25 cellular contexts compared by ENCODE assay signal in the genomic region with DNA sequence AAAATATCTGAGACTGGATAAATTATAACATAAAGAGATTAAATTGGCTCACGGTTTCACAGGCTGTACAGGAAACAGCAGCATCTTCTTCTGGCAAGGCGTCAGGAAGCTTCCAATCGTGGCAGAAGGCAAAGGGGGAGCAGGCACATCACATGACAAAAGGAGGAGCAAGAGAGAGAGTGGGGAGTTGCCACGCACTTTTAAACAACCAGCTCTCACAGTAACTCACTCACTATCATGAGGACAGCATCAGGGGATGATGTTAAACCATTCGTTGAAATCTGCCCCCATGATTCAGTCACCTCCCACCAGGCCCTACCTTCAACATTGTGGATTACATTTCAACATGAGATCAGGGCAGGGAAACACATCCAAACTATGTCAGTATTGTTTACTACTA.
DNase-seq lines count a peak whose midpoint lies in the region; ATAC-seq, FAIRE-seq and TF ChIP-seq lines count a peak whose summit lies in the region.
"Had no signal": no experiment of that assay in that cellular context is flagged by ENCODE, and none has a peak within 500 bp of the region (broad histone marks: within the 10 kb centered on the region; RNA-seq: fewer than 3 reads in every experiment).

No MANE protein-coding gene starts in this region.

- H3K9me3 ChIP-seq in A673 (ENCODE audit: low read depth, low read length, poor library complexity, severe bottlenecking) (no peaks in the 10 kb centered on the region), HEK293 (ENCODE audit: control insufficient read depth, insufficient read depth, low read depth, low read length) (no peaks in the 10 kb centered on the region)
- H3K9me3 ChIP-seq: BE2C; BLaER1 treated with 17β-estradiol and CSF1 and Interleukin-3, amounts not matched to agents 10 nM and 100 nM had no signal

- H3K4me1 Mint-ChIP-seq in nephron = peaks cover 6% of the 10 kb centered on the region
- H3K4me1 Mint-ChIP-seq: CD14-positive monocyte; CD8-positive, alpha-beta memory T cell had no signal

- peaks cover 26% of the 10 kb centered on the region for H3K4me1 ChIP-seq in A673 (ENCODE audit: insufficient read depth, low read length, poor library complexity, severe bottlenecking)
- no peaks in the 10 kb centered on the region for H3K4me1 ChIP-seq in HEK293 (ENCODE audit: control insufficient read depth, insufficient read depth, low read length)
- H3K4me1 ChIP-seq: BE2C; BLaER1 treated with 17β-estradiol and CSF1 and Interleukin-3, amounts not matched to agents 10 nM and 100 nM had no signal

- TF ChIP-seq CTCF in A673 (conservative IDR thresholded peaks at IDR 0.05; ENCODE audit: low read depth, low read length) (no peak), HEK293 (tag by site-specific recombination; IDR thresholded peaks at IDR 0.05) (no peak), nephron (IDR thresholded peaks at IDR 0.05; ENCODE audit: unreplicated experiment in 3 of 3) (no peak)

- FAIRE-seq in frontal cortex (lab: Jason Lieb, UNC) = no peak
- FAIRE-seq: A204.1, D721Med, G401.6, GM12892, GM19239 had no signal

- no peak overlapping the region for H3K4me3 Mint-ChIP-seq in nephron
- H3K4me3 Mint-ChIP-seq: CD14-positive monocyte; CD4-positive, alpha-beta T cell; CD8-positive, alpha-beta memory T cell; GM23338; H9; HFFc6 had no signal

- H3K27ac ChIP-seq in A673 (ENCODE audit: low read depth, low read length, poor library complexity, severe bottlenecking) (peak overlapping the region; percentile 51), HEK293 (ENCODE audit: extremely low read depth, low read depth, low read length) (no peak overlapping the region)
- H3K27ac ChIP-seq: 22Rv1; BLaER1 treated with 17β-estradiol and CSF1 and Interleukin-3, amounts not matched to agents 10 nM and 100 nM had no signal

- H3K9me3 Mint-ChIP-seq in nephron = peaks cover 3% of the 10 kb centered on the region
- H3K9me3 Mint-ChIP-seq: HFFc6 had no signal

- H3K4me3 ChIP-seq in A673 (ENCODE audit: low read depth, low read length, poor library complexity, severe bottlenecking) (no peak overlapping the region), HEK293 (ENCODE audit: low read depth, low read length) (no peak overlapping the region)
- H3K4me3 ChIP-seq: BLaER1 treated with 17β-estradiol and CSF1 and Interleukin-3, amounts not matched to agents 10 nM and 100 nM; GM23338 had no signal

- BruUV-seq in A673 (replicated peaks; lab: Mats Ljungman, UMichigan) = no TSS peak

- H3K36me3 ChIP-seq in A673 (ENCODE audit: insufficient read depth, low read length, poor library complexity, severe bottlenecking) (no peaks in the 10 kb centered on the region), HEK293 (ENCODE audit: control insufficient read depth in 2 of 2, insufficient read depth in 1 of 2, low read length in 2 of 2) (no peaks in the 10 kb centered on the region)
- H3K36me3 ChIP-seq: BE2C; BLaER1 treated with 17β-estradiol and CSF1 and Interleukin-3, amounts not matched to agents 10 nM and 100 nM had no signal

- no peaks in the 10 kb centered on the region for H3K36me3 Mint-ChIP-seq in nephron (ENCODE audit: low read depth)
- H3K36me3 Mint-ChIP-seq: CD14-positive monocyte; CD8-positive, alpha-beta memory T cell had no signal

- peak overlapping the region in 2 of 3 experiments; percentile 36 to 90 for H3K27ac Mint-ChIP-seq in nephron
- H3K27ac Mint-ChIP-seq: CD14-positive monocyte; CD4-positive, alpha-beta T cell; CD8-positive, alpha-beta memory T cell; GM23338; H9; HFFc6 had no signal

- no peaks in the 10 kb centered on the region for H3K27me3 ChIP-seq in A673 (replicated peaks; ENCODE audit: insufficient read depth, low read depth, low read length, poor library complexity)
- H3K27me3 ChIP-seq: BE2C; BLaER1 treated with 17β-estradiol and CSF1 and Interleukin-3, amounts not matched to agents 10 nM and 100 nM had no signal

- H3K27me3 Mint-ChIP-seq in nephron (ENCODE audit: low read depth) = no peaks in the 10 kb centered on the region
- H3K27me3 Mint-ChIP-seq: CD4-positive, alpha-beta T cell; CD8-positive, alpha-beta memory T cell had no signal

- CTCF ChIA-PET in A673 (lab: Charles Lee) = no interaction called here
- CTCF ChIA-PET in HEK293 (lab: Yijun Ruan, JAX) = no interaction called here

- no peak for ATAC-seq in GM21390 (IDR thresholded peaks at IDR 0.05; ENCODE audit: unreplicated experiment)
- ATAC-seq: GM23338, HCT116 had no signal

- DNase-seq in A673 (ENCODE audit: low spot score) (peak; percentile 67), frontal cortex (ENCODE audit: low spot score in 2 of 2) (no peak), head of caudate nucleus (no peak)
- DNase-seq: ACHN; AML-193; BE2C; CD4-positive, alpha-beta T cell; CD8-positive, alpha-beta memory T cell; DMS 273 treated with DMSO at 0.1 percent for 48 hours; DMS79; H9; HFFc6 had no signal

- intact Hi-C loops in A673 (cut with micrococcal nuclease; ENCODE audit: unreplicated experiment) (no loop called here), head of caudate nucleus (cut with DNase I) (no loop called here)

- POLR2A ChIA-PET in A673 (lab: Charles Lee; ENCODE audit: low non-redundant PET) (no interaction called here), HEK293 (lab: Yijun Ruan, JAX) (no interaction called here)

TF ChIP-seq in HEK293, 187 proteins besides CTCF, POLR2A, EP300 and RAD21 (continues in another document):
- TF ChIP-seq, protein P1, sequence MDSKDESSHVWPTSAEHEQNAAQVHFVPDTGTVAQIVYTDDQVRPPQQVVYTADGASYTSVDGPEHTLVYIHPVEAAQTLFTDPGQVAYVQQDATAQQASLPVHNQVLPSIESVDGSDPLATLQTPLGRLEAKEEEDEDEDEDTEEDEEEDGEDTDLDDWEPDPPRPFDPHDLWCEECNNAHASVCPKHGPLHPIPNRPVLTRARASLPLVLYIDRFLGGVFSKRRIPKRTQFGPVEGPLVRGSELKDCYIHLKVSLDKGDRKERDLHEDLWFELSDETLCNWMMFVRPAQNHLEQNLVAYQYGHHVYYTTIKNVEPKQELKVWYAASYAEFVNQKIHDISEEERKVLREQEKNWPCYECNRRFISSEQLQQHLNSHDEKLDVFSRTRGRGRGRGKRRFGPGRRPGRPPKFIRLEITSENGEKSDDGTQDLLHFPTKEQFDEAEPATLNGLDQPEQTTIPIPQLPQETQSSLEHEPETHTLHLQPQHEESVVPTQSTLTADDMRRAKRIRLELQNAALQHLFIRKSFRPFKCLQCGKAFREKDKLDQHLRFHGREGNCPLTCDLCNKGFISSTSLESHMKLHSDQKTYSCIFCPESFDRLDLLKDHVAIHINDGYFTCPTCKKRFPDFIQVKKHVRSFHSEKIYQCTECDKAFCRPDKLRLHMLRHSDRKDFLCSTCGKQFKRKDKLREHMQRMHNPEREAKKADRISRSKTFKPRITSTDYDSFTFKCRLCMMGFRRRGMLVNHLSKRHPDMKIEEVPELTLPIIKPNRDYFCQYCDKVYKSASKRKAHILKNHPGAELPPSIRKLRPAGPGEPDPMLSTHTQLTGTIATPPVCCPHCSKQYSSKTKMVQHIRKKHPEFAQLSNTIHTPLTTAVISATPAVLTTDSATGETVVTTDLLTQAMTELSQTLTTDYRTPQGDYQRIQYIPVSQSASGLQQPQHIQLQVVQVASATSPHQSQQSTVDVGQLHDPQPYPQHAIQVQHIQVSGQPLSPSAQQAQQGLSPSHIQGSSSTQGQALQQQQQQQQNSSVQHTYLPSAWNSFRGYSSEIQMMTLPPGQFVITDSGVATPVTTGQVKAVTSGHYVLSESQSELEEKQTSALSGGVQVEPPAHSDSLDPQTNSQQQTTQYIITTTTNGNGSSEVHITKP (tag by site-specific recombination; IDR thresholded peaks at IDR 0.05) = peak; percentile 93
- TF ChIP-seq PRDM2 (tag by site-specific recombination; IDR thresholded peaks at IDR 0.05; ENCODE audit: borderline replicate concordance) (no peak), ZNF510 (tag by site-specific recombination; IDR thresholded peaks at IDR 0.05; ENCODE audit: insufficient replicate concordance) (no peak), ZBTB8A (tag by site-specific recombination; IDR thresholded peaks at IDR 0.05) (no peak)
